ENCODE assay signal across 1 cellular context in genomic region chr12:68977335-68977734, GRCh38.
TF ChIP-seq lines count a peak whose summit lies in the region.

No MANE protein-coding gene starts in this region.

TF ChIP-seq in GM23338, 12 proteins besides CTCF, POLR2A, EP300 and RAD21 (continued from another document):
- TF ChIP-seq, protein P1, sequence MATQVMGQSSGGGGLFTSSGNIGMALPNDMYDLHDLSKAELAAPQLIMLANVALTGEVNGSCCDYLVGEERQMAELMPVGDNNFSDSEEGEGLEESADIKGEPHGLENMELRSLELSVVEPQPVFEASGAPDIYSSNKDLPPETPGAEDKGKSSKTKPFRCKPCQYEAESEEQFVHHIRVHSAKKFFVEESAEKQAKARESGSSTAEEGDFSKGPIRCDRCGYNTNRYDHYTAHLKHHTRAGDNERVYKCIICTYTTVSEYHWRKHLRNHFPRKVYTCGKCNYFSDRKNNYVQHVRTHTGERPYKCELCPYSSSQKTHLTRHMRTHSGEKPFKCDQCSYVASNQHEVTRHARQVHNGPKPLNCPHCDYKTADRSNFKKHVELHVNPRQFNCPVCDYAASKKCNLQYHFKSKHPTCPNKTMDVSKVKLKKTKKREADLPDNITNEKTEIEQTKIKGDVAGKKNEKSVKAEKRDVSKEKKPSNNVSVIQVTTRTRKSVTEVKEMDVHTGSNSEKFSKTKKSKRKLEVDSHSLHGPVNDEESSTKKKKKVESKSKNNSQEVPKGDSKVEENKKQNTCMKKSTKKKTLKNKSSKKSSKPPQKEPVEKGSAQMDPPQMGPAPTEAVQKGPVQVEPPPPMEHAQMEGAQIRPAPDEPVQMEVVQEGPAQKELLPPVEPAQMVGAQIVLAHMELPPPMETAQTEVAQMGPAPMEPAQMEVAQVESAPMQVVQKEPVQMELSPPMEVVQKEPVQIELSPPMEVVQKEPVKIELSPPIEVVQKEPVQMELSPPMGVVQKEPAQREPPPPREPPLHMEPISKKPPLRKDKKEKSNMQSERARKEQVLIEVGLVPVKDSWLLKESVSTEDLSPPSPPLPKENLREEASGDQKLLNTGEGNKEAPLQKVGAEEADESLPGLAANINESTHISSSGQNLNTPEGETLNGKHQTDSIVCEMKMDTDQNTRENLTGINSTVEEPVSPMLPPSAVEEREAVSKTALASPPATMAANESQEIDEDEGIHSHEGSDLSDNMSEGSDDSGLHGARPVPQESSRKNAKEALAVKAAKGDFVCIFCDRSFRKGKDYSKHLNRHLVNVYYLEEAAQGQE (IDR thresholded peaks at IDR 0.05; ENCODE audit: unreplicated experiment), result no peak
